Comparison of ENCODE assay signal across 1 cellular context in genomic region chr1:245345191-245345884, GRCh38.
TF ChIP-seq lines count a peak whose summit lies in the region.

No MANE protein-coding gene starts in this region.

TF ChIP-seq in HepG2, 621 proteins besides CTCF, POLR2A, EP300 and RAD21:
- TF ChIP-seq KDM2A (CRISPR knock-in tag; IDR thresholded peaks at IDR 0.05; ENCODE audit: borderline replicate concordance, low read depth) (no peak), MAF1 (CRISPR knock-in tag; IDR thresholded peaks at IDR 0.05; ENCODE audit: borderline replicate concordance) (no peak), NFKBIZ (CRISPR knock-in tag; IDR thresholded peaks at IDR 0.05) (no peak), KDM6A (CRISPR knock-in tag; IDR thresholded peaks at IDR 0.05; ENCODE audit: low read depth) (no peak), HBP1 (CRISPR knock-in tag; IDR thresholded peaks at IDR 0.05; ENCODE audit: low read depth) (no peak), TBP (CRISPR knock-in tag; IDR thresholded peaks at IDR 0.05) (no peak), KDM3A (CRISPR knock-in tag; IDR thresholded peaks at IDR 0.05; ENCODE audit: low read depth) (no peak)
TF ChIP-seq in HepG2: peak in this region for 0.
